Comparison of ENCODE assay signal across 21 cellular contexts in genomic region chr3:104831076-104831475, GRCh38.
A peak's percentile ranks its signal among the peaks of the same experiment; 100 is the strongest.
DNase-seq lines count a peak whose midpoint lies in the region; ATAC-seq and TF ChIP-seq lines count a peak whose summit lies in the region.
"Had no signal": no experiment of that assay in that cellular context is flagged by ENCODE, and none has a peak within 500 bp of the region (broad histone marks: within the 10 kb centered on the region; RNA-seq: fewer than 3 reads in every experiment).

No MANE protein-coding gene starts in this region.

- intact Hi-C loops in lower leg skin (cut with DNase I; ENCODE audit: low total_unique reads): no loop called here

- no peak for DNase-seq in HFFc6
- DNase-seq in choroid plexus epithelial cell (ENCODE audit: low read depth): peak; percentile 26
- no peak for DNase-seq in mesothelial cell of epicardium (ENCODE audit: low spot score in 2 of 2, unreplicated experiment in 2 of 2)
- no peak for DNase-seq in lower leg skin (ENCODE audit: low spot score in 2 of 2)
- no peak for DNase-seq in NCI-H1436 (lab: John Stamatoyannopoulos, UW)
- no peak for DNase-seq in dermis blood vessel endothelial cell
- DNase-seq: ACHN; AML-193; C1 segment of cervical spinal cord; Calu3; CD8-positive, alpha-beta T cell; DMS153; KBM-7; MM.1S; NCI-H1048; NCI-H2029; NCI-H226; NCI-H510A treated with DMSO at 0.1 percent for 48 hours; NCI-H774; Peyer's patch had no signal

- peak overlapping the region; percentile 66 for H3K4me3 Mint-ChIP-seq in HFFc6
- no peak overlapping the region for H3K4me3 Mint-ChIP-seq in mesothelial cell of epicardium
- H3K4me3 Mint-ChIP-seq: CD8-positive, alpha-beta T cell had no signal

- H3K27me3 Mint-ChIP-seq in HFFc6 (ENCODE audit: insufficient read depth): no peaks in the 10 kb centered on the region
- H3K27me3 Mint-ChIP-seq in mesothelial cell of epicardium (ENCODE audit: low read depth): no peaks in the 10 kb centered on the region

- no peak for ATAC-seq in GM21528 (IDR thresholded peaks at IDR 0.05; ENCODE audit: low FRiP score, unreplicated experiment)
- ATAC-seq: CD8-positive, alpha-beta T cell had no signal

- H3K4me3 ChIP-seq in choroid plexus epithelial cell (ENCODE audit: low read depth, low read length) (no peak overlapping the region), lower leg skin (ENCODE audit: low read depth, poor library complexity, severe bottlenecking) (no peak overlapping the region)
- H3K4me3 ChIP-seq: Peyer's patch had no signal

- H3K36me3 Mint-ChIP-seq in HFFc6 (ENCODE audit: low read depth): no peaks in the 10 kb centered on the region
- H3K36me3 Mint-ChIP-seq in mesothelial cell of epicardium: no peaks in the 10 kb centered on the region
- H3K36me3 Mint-ChIP-seq: CD8-positive, alpha-beta T cell had no signal

- no peaks in the 10 kb centered on the region for H3K9me3 Mint-ChIP-seq in HFFc6
- no peaks in the 10 kb centered on the region for H3K9me3 Mint-ChIP-seq in mesothelial cell of epicardium
- H3K9me3 Mint-ChIP-seq: CD8-positive, alpha-beta T cell had no signal

- TF ChIP-seq CTCF in HFFc6 (IDR thresholded peaks at IDR 0.05): no peak
- no peak for TF ChIP-seq CTCF in choroid plexus epithelial cell (conservative IDR thresholded peaks at IDR 0.05; ENCODE audit: low read depth, low read length)
- TF ChIP-seq CTCF in mesothelial cell of epicardium (IDR thresholded peaks at IDR 0.05; ENCODE audit: unreplicated experiment): no peak
- TF ChIP-seq CTCF in lower leg skin (IDR thresholded peaks at IDR 0.05): no peak

- no peak for TF ChIP-seq POLR2A in lower leg skin (IDR thresholded peaks at IDR 0.05)

- whole genome bisulfite sequencing in lower leg skin, 2 donors: 34 to 45% methylated on average over 2 of the region's 2 CpGs

- peak overlapping the region; percentile 24; the same call in 1 of the 2 replicates for H3K27ac Mint-ChIP-seq in HFFc6
- peak overlapping the region; percentile 65 for H3K27ac Mint-ChIP-seq in mesothelial cell of epicardium
- H3K27ac Mint-ChIP-seq: CD8-positive, alpha-beta T cell had no signal

- H3K4me1 Mint-ChIP-seq in HFFc6 (ENCODE audit: low read depth): peaks cover 38% of the 10 kb centered on the region
- peaks cover 6% of the 10 kb centered on the region for H3K4me1 Mint-ChIP-seq in mesothelial cell of epicardium
